ENCODE assay signal across 8 cellular contexts in the genomic region with DNA sequence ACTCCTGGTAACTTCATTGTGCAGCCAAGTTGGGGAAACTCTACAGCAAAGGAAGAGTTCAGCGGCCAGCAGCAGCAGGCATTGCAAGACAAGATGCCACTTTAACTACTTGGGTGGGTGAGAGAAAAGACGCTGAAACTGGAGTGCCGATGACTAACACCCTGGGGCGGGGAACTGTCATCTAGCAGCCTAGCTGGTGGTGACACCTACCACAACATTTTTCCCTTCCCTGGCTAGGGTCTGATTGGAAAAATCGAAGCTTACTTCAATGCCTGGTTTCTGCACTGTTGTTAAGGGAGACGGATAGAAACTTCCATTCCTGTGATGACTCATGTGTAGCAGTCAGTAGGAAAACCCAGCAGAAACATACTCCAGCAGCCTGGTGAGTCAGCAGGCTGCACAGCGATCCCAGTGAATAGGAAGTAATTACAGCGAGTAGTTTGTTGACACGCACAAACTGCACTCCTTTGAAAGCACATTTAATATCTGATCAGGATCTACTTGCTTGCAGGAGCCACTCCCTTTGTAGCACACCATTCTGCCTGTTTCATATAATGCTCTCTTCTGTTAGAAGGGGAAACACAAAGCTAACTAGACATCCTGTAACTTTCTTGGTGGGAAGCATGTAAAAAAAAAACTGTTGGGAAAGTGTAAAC.
DNase-seq lines count a peak whose midpoint lies in the region; TF ChIP-seq lines count a peak whose summit lies in the region.

No MANE protein-coding gene starts in this region.

- peak overlapping the region; percentile 81 for H3K27ac ChIP-seq in mammary epithelial cell (ENCODE audit: insufficient read depth, low read depth, low read length)

- H3K36me3 Mint-ChIP-seq in HFFc6 (ENCODE audit: low read depth) = no peaks in the 10 kb centered on the region

- H3K9me3 ChIP-seq in mammary epithelial cell (replicated peaks; ENCODE audit: insufficient read depth, low read length) (no peaks in the 10 kb centered on the region), skeletal muscle satellite cell (replicated peaks; ENCODE audit: low read length) (no peaks in the 10 kb centered on the region)

- peaks cover 30% of the 10 kb centered on the region for H3K4me1 Mint-ChIP-seq in HFFc6 (ENCODE audit: low read depth)

- H3K27ac Mint-ChIP-seq in HFFc6 = peak overlapping the region; percentile 89

- H3K4me2 ChIP-seq in mammary epithelial cell (ENCODE audit: insufficient read depth, low read depth, low read length) (peak overlapping the region; percentile 98), skeletal muscle satellite cell (ENCODE audit: low read length) (peak overlapping the region; percentile 88)

- no peaks in the 10 kb centered on the region for H3K9me3 Mint-ChIP-seq in HFFc6

- in situ Hi-C loops in Caki2 (cut with HindIII; ENCODE audit: low pct_unique_long_range_greater_than_20kb, low sequenced_read_pairs) (no loop called here), mammary epithelial cell (cut with MboI; ENCODE audit: low sequenced_read_pairs in 2 of 2) (no loop called here)

- H3K9ac ChIP-seq in mammary epithelial cell (ENCODE audit: insufficient read depth, low read length) (peak overlapping the region; percentile 86), skeletal muscle satellite cell (ENCODE audit: low read depth, low read length) (peak overlapping the region; percentile 21)

- intact Hi-C loops in mammary epithelial cell (cut with micrococcal nuclease) = loop anchor here (10.0 kb wide), 2 partner anchors 274 to 366 kb away; partner anchors contain the start of gene ZNF24

- no TSS peak for BruUV-seq in mammary epithelial cell (replicated peaks; lab: Mats Ljungman, UMichigan)

- peak overlapping the region; percentile 73 for H2AFZ ChIP-seq in mammary epithelial cell (ENCODE audit: low read depth, low read length)

- no peaks in the 10 kb centered on the region for H4K20me1 ChIP-seq in mammary epithelial cell (ENCODE audit: insufficient read depth, low read length)

- H3K4me3 Mint-ChIP-seq in HFFc6 = peak overlapping the region; percentile 85

- TF ChIP-seq CTCF in HFFc6 (IDR thresholded peaks at IDR 0.05) = no peak
- TF ChIP-seq CTCF in WI38 (IDR thresholded peaks at IDR 0.05; ENCODE audit: low read depth, low read length) = no peak
- TF ChIP-seq CTCF in mammary epithelial cell (conservative IDR thresholded peaks at IDR 0.05 in 1 of 2, IDR thresholded peaks at IDR 0.05 in 1 of 2; ENCODE audit: extremely low read depth in 1 of 2, insufficient read depth in 1 of 2, low read depth in 1 of 2, low read length in 2 of 2) = no peak

- peaks cover 15% of the 10 kb centered on the region for H3K27me3 Mint-ChIP-seq in HFFc6 (ENCODE audit: insufficient read depth)

- DNase-seq in Caki2 (ENCODE audit: low read depth) (peak; percentile 89), HFFc6 (peak; percentile 97), NCI-H2107 treated with DMSO at 0.1 percent for 48 hours (lab: John Stamatoyannopoulos, UW; ENCODE audit: unreplicated experiment) (peak; percentile 63), mammary epithelial cell (peak; percentile 98), iPS-NIHi7 (ENCODE audit: extremely low spot score) (peak; percentile 58), NCI-H187 (lab: John Stamatoyannopoulos, UW) (no peak)

- H3K79me2 ChIP-seq in mammary epithelial cell (ENCODE audit: insufficient read depth, low read length) = no peaks in the 10 kb centered on the region

- H3K36me3 ChIP-seq in mammary epithelial cell (ENCODE audit: insufficient read depth, low read length) (no peaks in the 10 kb centered on the region), skeletal muscle satellite cell (ENCODE audit: insufficient read depth, low read length) (no peaks in the 10 kb centered on the region)

- CTCF ChIA-PET in mammary epithelial cell (lab: Charles Lee; ENCODE audit: low non-redundant PET) = no interaction called here

- H3K4me1 ChIP-seq in mammary epithelial cell (ENCODE audit: insufficient read depth, low read length) = peaks cover 28% of the 10 kb centered on the region
- H3K4me1 ChIP-seq in skeletal muscle satellite cell (ENCODE audit: control insufficient read depth, insufficient read depth, low read length) = peaks cover 23% of the 10 kb centered on the region

- H3K4me3 ChIP-seq in WI38 (ENCODE audit: low read depth, low read length) = peak overlapping the region; percentile 78
- peak overlapping the region; percentile 5 to 52 (median 36) for H3K4me3 ChIP-seq in mammary epithelial cell (replicated peaks in 1 of 3; ENCODE audit: insufficient read depth in 1 of 3, low read depth in 2 of 3, low read length in 3 of 3)
- peak overlapping the region; percentile 70 for H3K4me3 ChIP-seq in skeletal muscle satellite cell (ENCODE audit: low read length)

- dilution Hi-C loops in mammary epithelial cell (cut with HindIII; ENCODE audit: low sequenced_read_pairs) = no loop called here

- H3K27me3 ChIP-seq in mammary epithelial cell (ENCODE audit: insufficient read depth, low read length) (peaks cover 15% of the 10 kb centered on the region), skeletal muscle satellite cell (ENCODE audit: control insufficient read depth, insufficient read depth, low read length) (peaks cover 35% of the 10 kb centered on the region)

- WGBS in mammary epithelial cell (ENCODE audit: low coverage, missing lambda C conversion rate) = 0% methylated on average over 9 of the region's 9 CpGs

Comparison
In these comparisons a context has a peak if more than half of its experiments do, and no peak if none do; other contexts are left out.
1. DNase-seq: peak in Caki2 (single experiment), HFFc6 (single experiment), NCI-H2107 treated with DMSO at 0.1 percent for 48 hours (single experiment), mammary epithelial cell (single experiment) and iPS-NIHi7 (single experiment); none in NCI-H187 (0 of 2).
2. Peak in every context shown above with its lines, with median percentiles within 50 percentile points of each other: H3K4me3 ChIP-seq.